Comparison of ENCODE assay signal across 13 cellular contexts in genomic region chr12:124883263-124883876, GRCh38. TPM values are rescaled to one million over a fixed set of nuclear protein-coding genes. Genes with fewer than 3 reads are reported as not detected.
DNase-seq lines count a peak whose midpoint lies in the region; ATAC-seq and TF ChIP-seq lines count a peak whose summit lies in the region.
"Had no signal": no experiment of that assay in that cellular context is flagged by ENCODE, and none has a peak within 500 bp of the region (broad histone marks: within the 10 kb centered on the region; RNA-seq: fewer than 3 reads in every experiment).

No MANE protein-coding gene starts in this region.

- H3K36me3 Mint-ChIP-seq in activated T-cell treated with anti-CD3 and anti-CD28 coated beads, Interleukin-2, amount 50 U/mL, for 24 hours (ENCODE audit: low read depth), result no peaks in the 10 kb centered on the region
- no peaks in the 10 kb centered on the region for H3K36me3 Mint-ChIP-seq in dendritic cell treated with granulocyte-macrophage colony-stimulating factor and Interleukin-4, amounts not matched to agents 40 ng/mL and 50 ng/mL, for 4 days (ENCODE audit: low read depth)
- peaks cover 4% of the 10 kb centered on the region for H3K36me3 Mint-ChIP-seq in stimulated activated effector memory CD8-positive, alpha-beta T cell treated with anti-CD3 and anti-CD28 coated beads, Interleukin-12 subunit alpha, Interleukin-12 subunit beta, amount 100 ng/mL, for 72 hours

- CTCF ChIA-PET in OCI-LY7 (lab: Charles Lee; ENCODE audit: unreplicated experiment), result no interaction called here

- H3K9me2 ChIP-seq in OCI-LY7 (ENCODE audit: insufficient read depth, low read length), result no peaks in the 10 kb centered on the region

- peaks cover 63% of the 10 kb centered on the region for H3K4me1 ChIP-seq in OCI-LY7 (ENCODE audit: insufficient read depth, low read length, poor library complexity, severe bottlenecking)
- H3K4me1 ChIP-seq in ascending aorta, result no peaks in the 10 kb centered on the region

- H3K4me1 Mint-ChIP-seq in activated T-cell treated with anti-CD3 and anti-CD28 coated beads, Interleukin-2, amount 50 U/mL, for 24 hours (ENCODE audit: low read depth), result peaks cover 14% of the 10 kb centered on the region
- H3K4me1 Mint-ChIP-seq in dendritic cell treated with granulocyte-macrophage colony-stimulating factor and Interleukin-4, amounts not matched to agents 40 ng/mL and 50 ng/mL, for 4 days (ENCODE audit: low read depth), result peaks cover 66% of the 10 kb centered on the region
- H3K4me1 Mint-ChIP-seq in stimulated activated effector memory CD8-positive, alpha-beta T cell treated with anti-CD3 and anti-CD28 coated beads, Interleukin-12 subunit alpha, Interleukin-12 subunit beta, amount 100 ng/mL, for 72 hours, result peaks cover 9% of the 10 kb centered on the region

- H3K79me2 ChIP-seq in OCI-LY7 (ENCODE audit: insufficient read depth, low read depth, low read length), result no peaks in the 10 kb centered on the region

- H3K4me3 Mint-ChIP-seq in activated T-cell treated with anti-CD3 and anti-CD28 coated beads, Interleukin-2, amount 50 U/mL, for 24 hours, result no peak overlapping the region
- H3K4me3 Mint-ChIP-seq in dendritic cell treated with granulocyte-macrophage colony-stimulating factor and Interleukin-4, amounts not matched to agents 40 ng/mL and 50 ng/mL, for 4 days, result no peak overlapping the region
- H3K4me3 Mint-ChIP-seq in stimulated activated effector memory CD8-positive, alpha-beta T cell treated with anti-CD3 and anti-CD28 coated beads, Interleukin-12 subunit alpha, Interleukin-12 subunit beta, amount 100 ng/mL, for 72 hours, result no peak overlapping the region

- H4K20me1 ChIP-seq in OCI-LY7 (ENCODE audit: insufficient read depth, low read length), result no peaks in the 10 kb centered on the region

- H3K4me2 ChIP-seq in OCI-LY7 (ENCODE audit: low read length), result peak overlapping the region; percentile 70

- no peaks in the 10 kb centered on the region for H3K9me3 ChIP-seq in OCI-LY7 (ENCODE audit: low read length)
- H3K9me3 ChIP-seq in ascending aorta, result no peaks in the 10 kb centered on the region
- H3K9me3 ChIP-seq: left lung, thoracic aorta had no signal

- TF ChIP-seq CTCF in OCI-LY7 (conservative IDR thresholded peaks at IDR 0.05; ENCODE audit: low read length) (no peak), ascending aorta (IDR thresholded peaks at IDR 0.05) (no peak)

- ATAC-seq in stimulated activated effector memory CD8-positive, alpha-beta T cell treated with anti-CD3 and anti-CD28 coated beads, Interleukin-12 subunit alpha, Interleukin-12 subunit beta, amount 100 ng/mL, for 72 hours, result peak; percentile 6
- no peak for ATAC-seq in esophagus mucosa
- ATAC-seq: left lung had no signal

- peak overlapping the region; percentile 37 for H3K27ac Mint-ChIP-seq in activated T-cell treated with anti-CD3 and anti-CD28 coated beads, Interleukin-2, amount 50 U/mL, for 24 hours
- H3K27ac Mint-ChIP-seq in dendritic cell treated with granulocyte-macrophage colony-stimulating factor and Interleukin-4, amounts not matched to agents 40 ng/mL and 50 ng/mL, for 4 days, result peak overlapping the region; percentile 61
- peak overlapping the region; percentile 29 for H3K27ac Mint-ChIP-seq in stimulated activated effector memory CD8-positive, alpha-beta T cell treated with anti-CD3 and anti-CD28 coated beads, Interleukin-12 subunit alpha, Interleukin-12 subunit beta, amount 100 ng/mL, for 72 hours

- no peak for DNase-seq in activated T-cell treated with anti-CD3 and anti-CD28 coated beads, Interleukin-2, amount 50 U/mL, for 24 hours
- DNase-seq in activated T-cell treated with anti-CD3 and anti-CD28 coated beads for 4 hours, result no peak
- peak; percentile 65 for DNase-seq in OCI-LY7 (ENCODE audit: low spot score)
- no peak for DNase-seq in stimulated activated effector memory CD8-positive, alpha-beta T cell treated with anti-CD3 and anti-CD28 coated beads, Interleukin-12 subunit alpha, Interleukin-12 subunit beta, amount 100 ng/mL, for 72 hours (ENCODE audit: low spot score in 2 of 2)
- no peak for DNase-seq in ascending aorta (ENCODE audit: low spot score in 2 of 2)
- DNase-seq in epidermal melanocyte (ENCODE audit: insufficient read length, low spot score), result no peak
- DNase-seq: activated CD8-positive, alpha-beta memory T cell treated with anti-CD3 and anti-CD28 coated beads for 24 hours; COR-L47; left lung; NCI-H226 had no signal

- H3K9me3 Mint-ChIP-seq in activated T-cell treated with anti-CD3 and anti-CD28 coated beads, Interleukin-2, amount 50 U/mL, for 24 hours, result no peaks in the 10 kb centered on the region
- no peaks in the 10 kb centered on the region for H3K9me3 Mint-ChIP-seq in dendritic cell treated with granulocyte-macrophage colony-stimulating factor and Interleukin-4, amounts not matched to agents 40 ng/mL and 50 ng/mL, for 4 days
- no peaks in the 10 kb centered on the region for H3K9me3 Mint-ChIP-seq in stimulated activated effector memory CD8-positive, alpha-beta T cell treated with anti-CD3 and anti-CD28 coated beads, Interleukin-12 subunit alpha, Interleukin-12 subunit beta, amount 100 ng/mL, for 72 hours

- no peak overlapping the region for H3K4me3 ChIP-seq in OCI-LY7 (ENCODE audit: low read depth, low read length, poor library complexity, severe bottlenecking)
- H3K4me3 ChIP-seq in ascending aorta, result no peak overlapping the region
- H3K4me3 ChIP-seq: left lung, thoracic aorta had no signal

- peak overlapping the region; percentile 26; the same call in 1 of the 2 replicates for H2AFZ ChIP-seq in OCI-LY7 (ENCODE audit: low read length)

- no TSS peak for BruUV-seq in OCI-LY7 (replicated peaks; lab: Mats Ljungman, UMichigan)

- POLR2A ChIA-PET in OCI-LY7 (lab: Charles Lee), result interaction anchor here (0.9 to 1.1 kb wide), 4 partner anchors 11 to 1498 kb away, joined by 3 to 11 read pairs (median 4); no protein-coding TSS in a partner anchor

- no peaks in the 10 kb centered on the region for H3K36me3 ChIP-seq in OCI-LY7 (ENCODE audit: insufficient read depth, low read length)
- H3K36me3 ChIP-seq in ascending aorta, result no peaks in the 10 kb centered on the region
- H3K36me3 ChIP-seq: left lung, thoracic aorta had no signal

- intact Hi-C loops in OCI-LY7 (cut with micrococcal nuclease; ENCODE audit: unreplicated experiment), result no loop called here
- intact Hi-C loops in dendritic cell treated with granulocyte-macrophage colony-stimulating factor and Interleukin-4, amounts not matched to agents 40 ng/mL and 50 ng/mL, for 4 days (cut with micrococcal nuclease), result no loop called here
- intact Hi-C loops in ascending aorta (cut with DNase I), result no loop called here

- H3K27me3 Mint-ChIP-seq in activated T-cell treated with anti-CD3 and anti-CD28 coated beads, Interleukin-2, amount 50 U/mL, for 24 hours, result no peaks in the 10 kb centered on the region
- H3K27me3 Mint-ChIP-seq in dendritic cell treated with granulocyte-macrophage colony-stimulating factor and Interleukin-4, amounts not matched to agents 40 ng/mL and 50 ng/mL, for 4 days, result no peaks in the 10 kb centered on the region

- no peaks in the 10 kb centered on the region for H3K27me3 ChIP-seq in ascending aorta
- H3K27me3 ChIP-seq: left lung had no signal

- H3K27ac ChIP-seq in OCI-LY7 (ENCODE audit: low read depth, low read length, poor library complexity, severe bottlenecking) (peak overlapping the region; percentile 95), ascending aorta (no peak overlapping the region)
- H3K27ac ChIP-seq: left lung, thoracic aorta had no signal

RNA-seq across cellular contexts. Expression of gene SCARB1, which starts 19.7 kb away (rescaled TPM):
- total RNA-seq in OCI-LY7 (2014; rRNA removed; shearing (Covaris generic)), result 24.4 and 42.9 TPM in 2 replicates
- total RNA-seq in OCI-LY7 (2022), result 99.0 and 112 TPM in 2 replicates
- total RNA-seq in ascending aorta, result 81.1 TPM
- 10.2 TPM for total RNA-seq in esophagus mucosa

RNA-seq across cellular contexts. Expression of gene UBC, which starts 31.1 kb away (rescaled TPM):
- total RNA-seq in OCI-LY7 (2014; rRNA removed; shearing (Covaris generic)), result 425 and 431 TPM in 2 replicates
- total RNA-seq in OCI-LY7 (2022), result 616 and 682 TPM in 2 replicates
- total RNA-seq in ascending aorta, result 1,347 TPM
- 1,223 TPM for total RNA-seq in esophagus mucosa
